Comparison of ENCODE assay signal across 27 cellular contexts in the genomic region with DNA sequence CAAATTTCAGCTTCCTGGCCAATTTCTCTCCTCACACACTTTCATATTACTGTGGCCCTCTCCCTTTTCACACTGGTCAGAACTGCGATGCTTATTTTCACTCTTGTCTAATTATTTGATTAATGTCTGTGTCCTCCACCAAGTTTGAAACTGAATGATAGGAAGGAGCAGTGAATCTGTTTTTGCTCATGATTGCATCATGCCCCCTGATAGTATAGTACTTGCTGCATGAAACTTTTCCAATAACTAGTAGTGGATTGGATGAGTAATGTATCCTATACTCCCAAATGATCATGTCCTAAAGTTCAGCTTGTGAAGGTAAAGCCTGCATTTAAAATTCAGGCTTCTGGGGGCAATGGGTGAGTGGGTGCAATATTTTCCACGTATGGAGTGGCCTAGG.
"Had no signal": no experiment of that assay in that cellular context is flagged by ENCODE, and none has a peak within 500 bp of the region (broad histone marks: within the 10 kb centered on the region; RNA-seq: fewer than 3 reads in every experiment).

No MANE protein-coding gene starts in this region.

- DNase-seq: hypothalamus; immature natural killer cell; kidney; left colon; left lung; lower lobe of right lung; mammary epithelial cell; mesendoderm; naive B cell; natural killer cell; ovary; stimulated activated CD4-positive, alpha-beta T cell treated with anti-CD3 and anti-CD28 coated beads, Interleukin-12 subunit alpha, Interleukin-12 subunit beta, amount 100 ng/mL, for 4 hours; stimulated activated CD4-positive, alpha-beta T cell treated with anti-CD3 and anti-CD28 coated beads, Interleukin-15, amount 100 ng/mL, for 24 hours; stimulated activated CD4-positive, alpha-beta T cell treated with anti-CD3 and anti-CD28 coated beads, Interleukin-2, amount 100 ng/mL, for 24 hours; stimulated activated CD4-positive, alpha-beta T cell treated with anti-CD3 and anti-CD28 coated beads, Interleukin-4, amount 100 ng/mL, for 1 hour; stimulated activated naive B cell treated with anti-CD40 and anti-IgM and Interleukin-4, amounts not matched to agents 10 μg/mL and 1 μg/mL and 100 μg/mL, for 72 hours; stimulated activated naive CD8-positive, alpha-beta T cell treated with anti-CD3 and anti-CD28 coated beads, Interleukin-15, Interleukin-2, amounts not matched to agents 100 U/mL and 50 U/mL, for 24 hours; stomach; testis; transverse colon; upper lobe of left lung had no signal

- H3K27me3 ChIP-seq: ovary, right atrium auricular region, testis, thyroid gland, transverse colon, upper lobe of left lung, vagina had no signal

- H3K4me3 ChIP-seq: left lung, lower lobe of right lung, ovary, right atrium auricular region, skin epidermis, stomach, testis, thyroid gland, transverse colon, upper lobe of left lung, vagina had no signal

- H3K4me1 ChIP-seq: left lung, lower lobe of right lung, right atrium auricular region, stomach, transverse colon, upper lobe of left lung, vagina had no signal

- H3K36me3 ChIP-seq: left lung, lower lobe of right lung, ovary, right atrium auricular region, stomach, thyroid gland, transverse colon, upper lobe of left lung, vagina had no signal

- FAIRE-seq: islet of Langerhans, kidney had no signal

- ATAC-seq: left colon; left lung; lower lobe of right lung; natural killer cell; sciatic nerve; stimulated activated naive B cell treated with anti-CD40 and anti-IgM and Interleukin-4, amounts not matched to agents 10 μg/mL and 1 μg/mL and 100 μg/mL, for 72 hours; stimulated activated naive CD8-positive, alpha-beta T cell treated with anti-CD3 and anti-CD28 coated beads, Interleukin-15, Interleukin-2, amounts not matched to agents 100 U/mL and 50 U/mL, for 24 hours had no signal

- H3K9me3 ChIP-seq: left lung, lower lobe of right lung, ovary, right atrium auricular region, stomach, testis, thyroid gland, transverse colon, upper lobe of left lung, vagina had no signal

- H3K27ac ChIP-seq: left lung, lower lobe of right lung, ovary, right atrium auricular region, skin epidermis, stomach, testis, thyroid gland, transverse colon, upper lobe of left lung, vagina had no signal
